13 cellular contexts compared by ENCODE assay signal in the genomic region with DNA sequence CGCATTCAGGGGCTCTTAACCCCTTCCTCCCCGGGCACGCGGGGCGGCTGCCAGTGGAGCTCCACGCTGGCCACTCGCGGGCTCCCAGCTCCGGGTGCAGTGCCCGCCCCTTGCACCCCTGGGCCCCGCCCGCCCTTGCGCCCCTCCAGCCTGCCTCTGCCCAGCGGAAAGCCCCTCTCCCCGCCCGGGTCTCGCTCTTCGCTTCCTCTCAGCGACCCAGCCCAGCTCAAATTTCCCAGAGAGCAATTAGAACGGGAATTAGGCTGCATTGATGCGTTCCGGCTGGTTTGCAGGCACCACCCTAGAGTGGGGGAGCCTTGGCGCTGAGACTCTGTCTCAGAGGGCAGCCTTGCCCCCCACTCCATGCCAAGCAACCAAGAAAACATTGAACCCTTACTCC. TPM values are rescaled to one million over a fixed set of nuclear protein-coding genes. Genes with fewer than 3 reads are reported as not detected.
DNase-seq lines count a peak whose midpoint lies in the region; ATAC-seq and TF ChIP-seq lines count a peak whose summit lies in the region.
"Had no signal": no experiment of that assay in that cellular context is flagged by ENCODE, and none has a peak within 500 bp of the region (broad histone marks: within the 10 kb centered on the region; RNA-seq: fewer than 3 reads in every experiment).

No MANE protein-coding gene starts in this region.

- no peaks in the 10 kb centered on the region for H3K27me3 ChIP-seq in OCI-LY3 (ENCODE audit: low read depth, low read length)
- peaks cover 28 to 99% (median 57%) of the 10 kb centered on the region in 4 donors for H3K27me3 ChIP-seq in esophagus squamous epithelium

- TF ChIP-seq CTCF in OCI-LY3 (IDR thresholded peaks at IDR 0.05; ENCODE audit: low read depth, low read length), result no peak
- no peak for TF ChIP-seq CTCF in esophagus squamous epithelium (IDR thresholded peaks at IDR 0.05)

- H3K4me2 ChIP-seq in OCI-LY3 (ENCODE audit: low read length), result peak overlapping the region; percentile 74

- H3K4me1 Mint-ChIP-seq in activated CD8-positive, alpha-beta memory T cell treated with anti-CD3 and anti-CD28 coated beads, Interleukin-2, amount 10 ng/mL, durations not matched to agents 7 days and 5 days, result peaks cover 29% of the 10 kb centered on the region
- peaks cover 43 to 55% of the 10 kb centered on the region in 2 donors for H3K4me1 Mint-ChIP-seq in stimulated activated naive B cell treated with anti-CD40 and anti-IgM and Interleukin-4, amounts not matched to agents 10 μg/mL and 1 μg/mL and 100 μg/mL, for 72 hours

- H3K4me3 Mint-ChIP-seq in activated CD8-positive, alpha-beta memory T cell treated with anti-CD3 and anti-CD28 coated beads, Interleukin-2, amount 10 ng/mL, durations not matched to agents 7 days and 5 days, result peak overlapping the region; percentile 64
- H3K4me3 Mint-ChIP-seq in stimulated activated naive B cell treated with anti-CD40 and anti-IgM and Interleukin-4, amounts not matched to agents 10 μg/mL and 1 μg/mL and 100 μg/mL, for 72 hours, result peak overlapping the region; percentile 80 to 84

- H3K9me3 ChIP-seq in OCI-LY3 (ENCODE audit: insufficient read depth, low read length), result no peaks in the 10 kb centered on the region
- no peaks in the 10 kb centered on the region for H3K9me3 ChIP-seq in esophagus squamous epithelium
- H3K9me3 ChIP-seq: adrenal gland had no signal

- H3K4me1 ChIP-seq in OCI-LY3 (ENCODE audit: low read length) (peaks cover 15% of the 10 kb centered on the region), esophagus squamous epithelium (peaks cover 16 to 55% (median 32%) of the 10 kb centered on the region in 3 donors)

- no peaks in the 10 kb centered on the region for H4K20me1 ChIP-seq in OCI-LY3 (ENCODE audit: insufficient read depth, low read length)

- H3K4me3 ChIP-seq in OCI-LY3 (ENCODE audit: low read length), result peak overlapping the region; percentile 74
- H3K4me3 ChIP-seq in esophagus squamous epithelium, result peak overlapping the region in 3 of 4 donors; percentile 23 to 53 (median 37)

- no peak overlapping the region for H3K27ac Mint-ChIP-seq in activated CD8-positive, alpha-beta memory T cell treated with anti-CD3 and anti-CD28 coated beads, Interleukin-2, amount 10 ng/mL, durations not matched to agents 7 days and 5 days
- peak overlapping the region; percentile 21 for H3K27ac Mint-ChIP-seq in stimulated activated naive B cell treated with anti-CD40 and anti-IgM and Interleukin-4, amounts not matched to agents 10 μg/mL and 1 μg/mL and 100 μg/mL, for 72 hours

- peaks cover 79% of the 10 kb centered on the region for H3K27me3 Mint-ChIP-seq in activated CD8-positive, alpha-beta memory T cell treated with anti-CD3 and anti-CD28 coated beads, Interleukin-2, amount 10 ng/mL, durations not matched to agents 7 days and 5 days
- H3K27me3 Mint-ChIP-seq in stimulated activated naive B cell treated with anti-CD40 and anti-IgM and Interleukin-4, amounts not matched to agents 10 μg/mL and 1 μg/mL and 100 μg/mL, for 72 hours, result peaks cover 73 to 85% of the 10 kb centered on the region in 2 donors

- ATAC-seq in activated CD8-positive, alpha-beta memory T cell treated with anti-CD3 and anti-CD28 coated beads, Interleukin-2, amount 10 ng/mL, durations not matched to agents 7 days and 5 days, result no peak
- ATAC-seq in stimulated activated naive B cell treated with anti-CD40 and anti-IgM and Interleukin-4, amounts not matched to agents 10 μg/mL and 1 μg/mL and 100 μg/mL, for 72 hours (replicated peaks), result no peak
- ATAC-seq in GM18861 (IDR thresholded peaks at IDR 0.05; ENCODE audit: unreplicated experiment) (no peak), GM21447 (IDR thresholded peaks at IDR 0.05; ENCODE audit: unreplicated experiment) (no peak), GM21390 (IDR thresholded peaks at IDR 0.05; ENCODE audit: unreplicated experiment) (no peak)
- ATAC-seq: GM12878 had no signal

- intact Hi-C loops in esophagus squamous epithelium (cut with DNase I), result no loop called here

- peak overlapping the region; percentile 83 for H2AFZ ChIP-seq in OCI-LY3 (ENCODE audit: low read depth, low read length)

- peaks cover 5% of the 10 kb centered on the region for H3K36me3 Mint-ChIP-seq in activated CD8-positive, alpha-beta memory T cell treated with anti-CD3 and anti-CD28 coated beads, Interleukin-2, amount 10 ng/mL, durations not matched to agents 7 days and 5 days
- peaks cover 4% of the 10 kb centered on the region in 2 donors for H3K36me3 Mint-ChIP-seq in stimulated activated naive B cell treated with anti-CD40 and anti-IgM and Interleukin-4, amounts not matched to agents 10 μg/mL and 1 μg/mL and 100 μg/mL, for 72 hours

- no peaks in the 10 kb centered on the region for H3K36me3 ChIP-seq in OCI-LY3 (replicated peaks; ENCODE audit: low read depth, low read length)
- H3K36me3 ChIP-seq in esophagus squamous epithelium, result no peaks in the 10 kb centered on the region
- H3K36me3 ChIP-seq: adrenal gland had no signal

- CTCF ChIA-PET in activated CD8-positive, alpha-beta memory T cell treated with anti-CD3 and anti-CD28 coated beads, Interleukin-2, amount 10 ng/mL, durations not matched to agents 7 days and 5 days (lab: Charles Lee), result interaction anchor here (1.8 kb wide), 1 partner anchor 36 kb away, joined by 5 read pairs; no protein-coding TSS in a partner anchor

- no peaks in the 10 kb centered on the region for H3K9me3 Mint-ChIP-seq in activated CD8-positive, alpha-beta memory T cell treated with anti-CD3 and anti-CD28 coated beads, Interleukin-2, amount 10 ng/mL, durations not matched to agents 7 days and 5 days (ENCODE audit: low read depth)
- H3K9me3 Mint-ChIP-seq in stimulated activated naive B cell treated with anti-CD40 and anti-IgM and Interleukin-4, amounts not matched to agents 10 μg/mL and 1 μg/mL and 100 μg/mL, for 72 hours, result peaks cover 4 to 6% of the 10 kb centered on the region in 2 donors

- peak overlapping the region; percentile 72 for H3K9ac ChIP-seq in OCI-LY3 (ENCODE audit: low read length)

- no peak for TF ChIP-seq POLR2A in esophagus squamous epithelium (IDR thresholded peaks at IDR 0.05)

- no peaks in the 10 kb centered on the region for H3K79me2 ChIP-seq in OCI-LY3 (ENCODE audit: low read length)

- H3K27ac ChIP-seq in OCI-LY3 (ENCODE audit: low read length), result no peak overlapping the region
- no peak overlapping the region for H3K27ac ChIP-seq in esophagus squamous epithelium
- H3K27ac ChIP-seq: adrenal gland had no signal

- DNase-seq in activated CD8-positive, alpha-beta memory T cell treated with anti-CD3 and anti-CD28 coated beads, Interleukin-2, amount 10 ng/mL, durations not matched to agents 7 days and 5 days, result no peak
- no peak for DNase-seq in activated CD8-positive, alpha-beta memory T cell treated with anti-CD3 and anti-CD28 coated beads for 24 hours
- DNase-seq in esophagus squamous epithelium (lab: John Stamatoyannopoulos, UW), result no peak
- no peak for DNase-seq in stimulated activated naive B cell treated with anti-CD40 and anti-IgM and Interleukin-4, amounts not matched to agents 10 μg/mL and 1 μg/mL and 100 μg/mL, for 72 hours
- DNase-seq: adrenal gland; midbrain; stimulated activated CD4-positive, alpha-beta T cell treated with anti-CD3 and anti-CD28 coated beads, Interleukin-12 subunit alpha, Interleukin-12 subunit beta, amount 100 ng/mL, for 4 hours had no signal

- 0 to 4% methylated on average over 2 to 9 of the region's 23 CpGs for WGBS in esophagus squamous epithelium, 2 donors

RNA-seq across cellular contexts. Expression of a gene that starts 1.8 kb away (rescaled TPM):
- not detected for total RNA-seq in activated CD8-positive, alpha-beta memory T cell treated with anti-CD3 and anti-CD28 coated beads, Interleukin-2, amount 10 ng/mL, durations not matched to agents 7 days and 5 days
- total RNA-seq in esophagus squamous epithelium, result not detected
- total RNA-seq: adrenal gland, GM12878, LHCN-M2 had no signal
